In the genomic region with DNA sequence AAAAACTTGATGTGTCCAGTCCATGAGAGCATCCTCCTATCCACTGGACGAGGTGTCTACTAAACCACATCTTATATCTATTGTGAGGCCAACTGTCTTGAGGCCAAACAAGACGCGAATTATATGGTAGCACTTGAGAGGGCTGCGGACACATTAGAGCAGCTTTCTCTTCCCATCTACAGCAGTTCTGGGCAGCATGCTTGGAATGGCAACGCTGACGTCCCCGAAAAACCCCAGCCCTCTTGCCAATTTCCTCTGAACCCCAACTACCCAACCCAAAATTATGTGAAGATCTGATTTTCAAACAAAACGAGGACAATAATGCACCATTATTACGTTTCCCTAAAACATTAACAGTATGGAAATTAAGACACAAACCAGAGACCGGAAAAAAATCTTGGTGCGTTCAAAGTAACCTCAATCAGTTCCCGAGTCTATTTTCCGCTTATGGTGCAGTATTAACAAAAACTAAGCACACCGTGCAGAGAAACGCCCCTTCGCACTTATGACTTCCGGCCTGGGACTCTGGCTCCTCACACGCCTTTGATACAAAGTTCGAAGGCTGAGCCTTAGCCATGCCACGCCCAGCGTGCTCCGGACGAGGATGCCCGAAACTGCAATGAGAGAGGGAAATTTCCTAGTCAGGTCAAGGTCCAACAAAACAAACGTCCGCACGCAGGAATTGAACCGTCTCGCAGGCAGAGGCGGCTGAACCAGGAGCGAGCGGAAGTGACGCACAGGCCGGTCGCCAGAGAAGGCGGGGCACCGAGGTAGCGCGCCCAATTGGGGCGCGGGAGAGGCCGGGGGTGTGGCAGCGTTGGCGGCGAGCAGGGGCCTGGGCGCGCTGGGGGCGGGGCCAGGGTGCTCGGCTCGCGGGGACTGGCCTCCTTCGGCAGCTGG, we compare ENCODE assay signal across 8 cellular contexts. TPM values are rescaled to one million over a fixed set of nuclear protein-coding genes. Genes with fewer than 3 reads are reported as not detected.
DNase-seq lines count a peak whose midpoint lies in the region; ATAC-seq and TF ChIP-seq lines count a peak whose summit lies in the region.

No MANE protein-coding gene starts in this region.

- TF ChIP-seq CTCF in GM13977 (IDR thresholded peaks at IDR 0.05; ENCODE audit: extremely low read depth, insufficient read depth, missing control alignments) (no peak), ascending aorta (IDR thresholded peaks at IDR 0.05) (no peak), right atrium auricular region (IDR thresholded peaks at IDR 0.05) (no peak), prostate gland (IDR thresholded peaks at IDR 0.05) (peak in 2 of 4 experiments; percentile 23 to 28)

- DNase-seq in GM13977 (ENCODE audit: low spot score) (peak; percentile 97), NCI-H187 (lab: John Stamatoyannopoulos, UW) (peak; percentile 80 to 88), T-helper 2 cell (peak; percentile 94 to 97 (median 95)), ascending aorta (ENCODE audit: low spot score in 2 of 2) (peak; percentile 84 to 99), right atrium auricular region (ENCODE audit: low spot score) (peak; percentile 98), prostate gland (ENCODE audit: low spot score) (peak; percentile 97)

- intact Hi-C loops in ascending aorta (cut with DNase I) (loop anchor here (1.0 to 5.0 kb wide), 5 partner anchors 54 to 406 kb away; partner anchors contain the start of genes ALPK1, FAM241A, LARP7 and NEUROG2), prostate gland (cut with DNase I) (loop anchor here (5.0 kb wide), 3 partner anchors 56 to 1609 kb away; partner anchors contain the start of genes LARP7, PITX2, TIFA and ZGRF1)

- WGBS in prostate gland: under 1% methylated on average over 35 of the region's 52 CpGs
- under 1% methylated on average over 52 of the region's 52 CpGs for WGBS in urinary bladder

- H3K9me3 ChIP-seq in ascending aorta: no peaks in the 10 kb centered on the region
- no peaks in the 10 kb centered on the region for H3K9me3 ChIP-seq in right atrium auricular region
- no peaks in the 10 kb centered on the region for H3K9me3 ChIP-seq in prostate gland

- H3K4me1 ChIP-seq in ascending aorta (peaks cover 6% of the 10 kb centered on the region in 2 donors), right atrium auricular region (peaks cover 0 to 18% of the 10 kb centered on the region in 2 donors), prostate gland (replicated peaks) (no peaks in the 10 kb centered on the region), urinary bladder (ENCODE audit: insufficient read depth) (no peaks in the 10 kb centered on the region)

- peak overlapping the region; percentile 83 to 97 for H3K4me3 ChIP-seq in ascending aorta
- peak overlapping the region; percentile 90 to 93 for H3K4me3 ChIP-seq in right atrium auricular region
- peak overlapping the region; percentile 72 to 83 for H3K4me3 ChIP-seq in prostate gland
- peak overlapping the region; percentile 75 for H3K4me3 ChIP-seq in urinary bladder (ENCODE audit: low read depth, low read length)

- in situ Hi-C loops in GM13977 (cut with MboI; ENCODE audit: low pct_unique_long_range_greater_than_20kb, low sequenced_read_pairs, unreplicated experiment): loop anchor here (10.0 kb wide), 1 partner anchor 136 kb away; no protein-coding TSS in a partner anchor

- peak; percentile 86 for ATAC-seq in HG02943 (IDR thresholded peaks at IDR 0.05; ENCODE audit: low read depth, unreplicated experiment)

- TF ChIP-seq POLR2A in prostate gland (IDR thresholded peaks at IDR 0.05): no peak

- H3K36me3 ChIP-seq in ascending aorta: no peaks in the 10 kb centered on the region
- H3K36me3 ChIP-seq in right atrium auricular region: no peaks in the 10 kb centered on the region
- H3K36me3 ChIP-seq in prostate gland: no peaks in the 10 kb centered on the region
- H3K36me3 ChIP-seq in urinary bladder (ENCODE audit: insufficient read depth): no peaks in the 10 kb centered on the region

- H3K27me3 ChIP-seq in ascending aorta (no peaks in the 10 kb centered on the region), right atrium auricular region (no peaks in the 10 kb centered on the region), prostate gland (replicated peaks; ENCODE audit: insufficient read depth) (no peaks in the 10 kb centered on the region)

- peak overlapping the region; percentile 93 to 95 for H3K27ac ChIP-seq in ascending aorta
- H3K27ac ChIP-seq in right atrium auricular region: peak overlapping the region; percentile 96 to 99
- peak overlapping the region; percentile 92 to 95 for H3K27ac ChIP-seq in prostate gland
- H3K27ac ChIP-seq in urinary bladder (ENCODE audit: low read depth): peak overlapping the region; percentile 93

RNA-seq across cellular contexts. Expression of gene AP1AR, which starts 0.5 kb away (rescaled TPM):
- total RNA-seq in ascending aorta: 7.0 TPM
- total RNA-seq in right atrium auricular region: 10 to 100 TPM in 1 of 2 donors, 1 to 10 TPM in 1; 6.6 to 10.2 TPM
- total RNA-seq in prostate gland: 10 to 100 TPM; 15.3 to 24.3 TPM
- total RNA-seq in urinary bladder: 29.1 TPM
- 21.9 TPM for polyA plus RNA-seq in urinary bladder

RNA-seq across cellular contexts. Expression of gene TIFA, which starts 54.6 kb away (rescaled TPM):
- total RNA-seq in ascending aorta (11.3 TPM), right atrium auricular region (10 to 100 TPM in 1 of 2 donors, 1 to 10 TPM in 1; 9.5 to 14.5 TPM), prostate gland (10 to 100 TPM in 1 of 2 donors, 1 to 10 TPM in 1; 2.3 to 16.3 TPM), urinary bladder (10.1 TPM)
- polyA plus RNA-seq in urinary bladder: 5.4 TPM

Comparison
In these comparisons a context has a peak if more than half of its experiments do, and no peak if none do; other contexts are left out.
1. Peak in every context shown above with its lines: DNase-seq, ATAC-seq, H3K4me3 ChIP-seq and H3K27ac ChIP-seq.